In genomic region chr17:65609749-65610148, GRCh38 we compare ENCODE assay signal across 17 cellular contexts.
"Had no signal": no experiment of that assay in that cellular context is flagged by ENCODE, and none has a peak within 500 bp of the region (broad histone marks: within the 10 kb centered on the region; RNA-seq: fewer than 3 reads in every experiment).

No MANE protein-coding gene starts in this region.

- ATAC-seq: activated CD8-positive, alpha-beta memory T cell treated with anti-CD3 and anti-CD28 coated beads, Interleukin-2, amount 10 ng/mL, durations not matched to agents 7 days and 5 days; lower lobe of right lung; stimulated activated naive CD8-positive, alpha-beta T cell treated with anti-CD3 and anti-CD28 coated beads, Interleukin-15, amount 100 ng/mL, for 72 hours; T-cell had no signal

- DNase-seq: activated B cell treated with CpG ODN at 0.5 μM for 24 hours; activated CD4-positive, alpha-beta memory T cell treated with anti-CD3 and anti-CD28 coated beads for 36 hours; activated CD4-positive, alpha-beta T cell treated with anti-CD3 and anti-CD28 coated beads for 4 hours; activated CD8-positive, alpha-beta memory T cell treated with anti-CD3 and anti-CD28 coated beads, Interleukin-2, amount 10 ng/mL, durations not matched to agents 7 days and 5 days; activated naive CD4-positive, alpha-beta T cell treated with anti-CD3 and anti-CD28 coated beads for 36 hours; aorta; brain microvascular endothelial cell; cortex of kidney; lower lobe of right lung; midbrain; nephron progenitor cell; occipital lobe; small intestine; stimulated activated CD4-positive, alpha-beta T cell treated with anti-CD3 and anti-CD28 coated beads, Interleukin-4, amount 100 ng/mL, for 1 hour; stimulated activated naive CD8-positive, alpha-beta T cell treated with anti-CD3 and anti-CD28 coated beads, Interleukin-15, amount 100 ng/mL, for 72 hours; T-cell had no signal

- H3K4me3 ChIP-seq: lower lobe of right lung, suprapubic skin had no signal
